Comparison of ENCODE assay signal across 17 cellular contexts in the genomic region with DNA sequence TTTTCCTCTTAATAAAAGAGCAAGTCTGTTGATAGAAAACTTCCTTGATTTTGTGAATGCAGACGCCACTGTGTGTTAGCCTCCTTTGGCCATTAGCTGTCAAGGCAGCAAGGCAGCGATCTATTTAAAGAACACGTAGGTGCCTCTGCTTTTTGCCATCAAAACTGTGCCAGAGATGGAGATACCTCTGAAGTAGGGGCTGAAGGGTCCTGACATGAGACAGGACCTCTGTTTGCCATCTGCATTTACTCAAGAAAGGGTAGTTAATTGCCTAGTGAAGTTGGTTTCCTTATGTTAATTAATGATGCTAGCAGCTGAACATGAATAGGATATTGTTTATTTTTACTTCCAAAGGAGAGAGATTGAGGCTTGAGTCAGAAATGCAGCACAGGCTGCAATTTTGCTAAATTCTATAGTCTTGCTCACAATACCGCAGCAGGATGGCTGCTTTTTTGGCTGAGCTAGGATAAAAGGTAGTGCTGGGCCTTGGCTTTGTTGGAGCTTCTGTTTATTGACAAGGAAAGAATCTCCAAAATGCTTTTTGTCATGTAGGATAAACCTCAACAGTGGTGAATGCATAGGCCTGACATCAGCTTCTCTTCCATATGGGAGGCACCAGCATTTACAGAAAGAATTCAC. TPM values are rescaled to one million over a fixed set of nuclear protein-coding genes. Genes with fewer than 3 reads are reported as not detected.
"Had no signal": no experiment of that assay in that cellular context is flagged by ENCODE, and none has a peak within 500 bp of the region (broad histone marks: within the 10 kb centered on the region; RNA-seq: fewer than 3 reads in every experiment).

No MANE protein-coding gene starts in this region.

- DNase-seq: activated CD8-positive, alpha-beta memory T cell treated with anti-CD3 and anti-CD28 coated beads, Interleukin-2, amount 10 ng/mL, durations not matched to agents 7 days and 5 days; activated effector memory CD4-positive, alpha-beta T cell treated with anti-CD3 and anti-CD28 coated beads, Interleukin-2, amount 50 U/mL, for 16 hours; activated naive CD8-positive, alpha-beta T cell treated with anti-CD3 and anti-CD28 coated beads for 36 hours; activated T-cell treated with anti-CD3 and anti-CD28 coated beads, Interleukin-2, amount 50 U/mL, for 24 hours; effector CD8-positive, alpha-beta T cell; gastrocnemius medialis; left lung; psoas muscle; spleen; stimulated activated CD4-positive, alpha-beta T cell treated with anti-CD3 and anti-CD28 coated beads, Interleukin-1b, Interleukin-23, amount 100 ng/mL, for 48 hours had no signal

- H3K27ac ChIP-seq: gastrocnemius medialis, left lung, psoas muscle, spleen, tibial nerve, vagina had no signal

- H3K27me3 ChIP-seq: gastrocnemius medialis, tibial nerve, vagina had no signal

- H3K9me3 ChIP-seq: gastrocnemius medialis, left lung, psoas muscle, spleen, vagina had no signal

- H3K36me3 ChIP-seq: gastrocnemius medialis, left lung, spleen, tibial nerve, vagina had no signal

- ATAC-seq: activated CD4-positive, CD25-positive, alpha-beta regulatory T cell treated with anti-CD3 and anti-CD28 coated beads, Interleukin-2, amount 50 U/mL, for 24 hours; activated CD8-positive, alpha-beta memory T cell treated with anti-CD3 and anti-CD28 coated beads, Interleukin-2, amount 10 ng/mL, durations not matched to agents 7 days and 5 days; gastrocnemius medialis; left lung; psoas muscle; sciatic nerve; stimulated activated memory B cell treated with anti-CD40 and anti-IgM and Interleukin-4, amounts not matched to agents 10 μg/mL and 1 μg/mL and 100 μg/mL, for 72 hours had no signal

- H3K4me1 ChIP-seq: gastrocnemius medialis, left lung, psoas muscle, spleen, tibial nerve, vagina had no signal

- H3K4me3 ChIP-seq: gastrocnemius medialis, left lung, psoas muscle, spleen, tibial nerve, vagina had no signal

RNA-seq across cellular contexts. Expression of a gene that starts 14.0 kb away (rescaled TPM):
- polyA plus RNA-seq: fibroblast of lung, keratinocyte had no signal
